In the genomic region with DNA sequence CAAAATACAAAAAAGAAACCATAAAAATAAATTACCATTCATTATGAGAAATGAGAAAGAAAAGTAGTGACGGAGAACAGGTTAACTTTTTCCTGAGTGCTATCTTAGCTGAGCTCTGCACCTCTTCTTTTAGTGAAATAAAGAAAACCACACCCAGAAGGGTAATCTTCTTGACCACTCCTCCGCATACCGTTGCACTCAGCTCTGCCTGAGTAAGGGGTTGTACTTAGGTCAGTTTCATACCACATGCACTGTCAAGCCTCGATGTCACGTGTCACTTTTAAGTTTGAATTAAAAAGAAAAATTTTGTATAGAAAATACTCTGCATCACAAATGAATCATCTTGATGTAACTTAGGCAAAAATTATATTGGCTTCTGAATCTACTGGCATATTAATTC, we compare ENCODE assay signal across 8 cellular contexts. TPM values are rescaled to one million over a fixed set of nuclear protein-coding genes. Genes with fewer than 3 reads are reported as not detected.
A peak's percentile ranks its signal among the peaks of the same experiment; 100 is the strongest.
DNase-seq lines count a peak whose midpoint lies in the region; ATAC-seq and TF ChIP-seq lines count a peak whose summit lies in the region.

No MANE protein-coding gene starts in this region.

- TF ChIP-seq CTCF in GM13976 (IDR thresholded peaks at IDR 0.05; ENCODE audit: borderline replicate concordance, control extremely low read depth, extremely low read depth, insufficient read depth, missing control alignments), result no peak
- TF ChIP-seq CTCF in MCF 10A (IDR thresholded peaks at IDR 0.05; ENCODE audit: unreplicated experiment), result no peak

- CTCF ChIA-PET in MCF 10A (lab: Yijun Ruan, JAX), result interaction anchor here (0.6 to 2.0 kb wide), 2 partner anchors 110 to 151 kb away, joined by 3 to 5 read pairs; no protein-coding TSS in a partner anchor

- H3K4me1 Mint-ChIP-seq in MCF 10A (ENCODE audit: insufficient read depth, unreplicated experiment) (peaks cover 34% of the 10 kb centered on the region), naive B cell (peaks cover 49 to 72% (median 67%) of the 10 kb centered on the region in 3 donors)

- POLR2A ChIA-PET in MCF 10A (lab: Yijun Ruan, JAX), result interaction anchor here (0.5 to 2.2 kb wide), 12 partner anchors 14 to 184 kb away, joined by 3 to 35 read pairs (median 4); a partner anchor contains a TSS

- H3K4me3 Mint-ChIP-seq in MCF 10A (ENCODE audit: unreplicated experiment) (peak overlapping the region; percentile 97), naive B cell (peak overlapping the region; percentile 87 to 100 (median 99))

- H3K27ac Mint-ChIP-seq in MCF 10A (ENCODE audit: low read depth, unreplicated experiment) (peak overlapping the region; percentile 97), naive B cell (peak overlapping the region; percentile 96 to 100 (median 99))

- H3K27me3 Mint-ChIP-seq in MCF 10A (ENCODE audit: insufficient read depth, unreplicated experiment), result no peaks in the 10 kb centered on the region
- no peaks in the 10 kb centered on the region for H3K27me3 Mint-ChIP-seq in naive B cell

- DNase-seq in GM13976 (ENCODE audit: low spot score) (peak; percentile 51), HT-29 (ENCODE audit: low spot score) (peak; percentile 52), MCF 10A (ENCODE audit: unreplicated experiment) (peak; percentile 26), naive B cell (no peak), foreskin melanocyte (no peak), NCI-H1694 treated with DMSO at 0.1 percent for 48 hours (lab: John Stamatoyannopoulos, UW) (no peak)

- in situ Hi-C loops in GM13976 (cut with MboI; ENCODE audit: low sequenced_read_pairs, unreplicated experiment), result no loop called here

- H3K36me3 Mint-ChIP-seq in MCF 10A (ENCODE audit: insufficient read depth, unreplicated experiment) (peaks cover 43% of the 10 kb centered on the region), naive B cell (peaks cover 37 to 44% of the 10 kb centered on the region in 2 donors)

- no TSS peak for BruUV-seq in MCF 10A (replicated peaks; lab: Mats Ljungman, UMichigan)

- H3K9me3 Mint-ChIP-seq in MCF 10A (ENCODE audit: unreplicated experiment) (no peaks in the 10 kb centered on the region), naive B cell (peaks cover 0 to 3% (median 0%) of the 10 kb centered on the region in 7 donors)

- no peak for ATAC-seq in naive B cell (ENCODE audit: low read depth in 2 of 2)
- ATAC-seq in GM18907 (IDR thresholded peaks at IDR 0.05; ENCODE audit: unreplicated experiment), result no peak
- ATAC-seq in GM18502 (IDR thresholded peaks at IDR 0.05; ENCODE audit: poor library complexity, unreplicated experiment), result no peak

- intact Hi-C loops in MCF 10A (cut with micrococcal nuclease), result no loop called here

RNA-seq across cellular contexts. Expression of a gene that starts 2.8 kb away (rescaled TPM):
- 277 and 282 TPM in 2 replicates for total RNA-seq in HT-29 (2014; rRNA removed; shearing (Covaris generic))
- 243 and 296 TPM in 2 replicates for total RNA-seq in MCF 10A (2022)
- polyA plus RNA-seq in naive B cell (ENCODE audit: low read depth in 6 of 6), result 100 to 1,000 TPM; 463 to 555 (median 516) TPM

Comparison
In these comparisons a context has a peak if more than half of its experiments do, and no peak if none do; other contexts are left out.
1. DNase-seq: peak in GM13976 (single experiment), HT-29 (single experiment) and MCF 10A (single experiment); none in naive B cell (single experiment), foreskin melanocyte (single experiment) and NCI-H1694 treated with DMSO at 0.1 percent for 48 hours (single experiment).